In the genomic region with DNA sequence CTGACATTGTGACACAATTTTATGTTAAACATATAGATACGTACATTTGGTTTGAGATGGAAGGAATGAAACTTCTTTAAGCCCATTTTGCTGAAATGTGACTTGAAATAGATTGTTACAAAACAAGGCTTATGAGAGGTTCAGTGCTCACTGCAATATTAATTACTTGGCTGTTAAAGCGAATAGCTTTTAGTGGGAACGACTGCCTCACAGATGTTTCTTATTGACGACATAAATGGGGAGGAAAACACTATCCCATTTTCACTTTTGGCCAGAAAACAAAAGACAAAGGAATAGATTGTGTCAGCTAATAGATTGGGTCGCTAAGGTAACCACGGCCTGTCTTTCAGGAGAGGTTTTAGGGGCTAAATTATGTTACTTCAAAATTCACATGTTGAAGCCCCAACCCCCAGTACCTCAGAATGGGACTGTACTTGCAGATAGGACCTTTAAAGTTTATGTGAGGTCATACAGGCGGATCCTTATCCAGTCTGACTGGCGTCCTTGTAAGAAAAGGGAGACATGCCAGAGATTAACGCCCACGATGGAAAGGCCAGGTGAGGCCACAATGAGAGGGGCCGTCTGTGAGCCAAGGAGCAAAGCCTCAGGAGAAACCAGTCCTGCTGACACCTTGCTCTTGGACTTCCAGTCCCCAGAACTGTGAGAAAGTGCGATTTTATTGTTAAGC, we compare ENCODE assay signal across 14 cellular contexts. TPM values are rescaled to one million over a fixed set of nuclear protein-coding genes. Genes with fewer than 3 reads are reported as not detected.
A peak's percentile ranks its signal among the peaks of the same experiment; 100 is the strongest.
DNase-seq lines count a peak whose midpoint lies in the region; ATAC-seq, FAIRE-seq and TF ChIP-seq lines count a peak whose summit lies in the region.
"Had no signal": no experiment of that assay in that cellular context is flagged by ENCODE, and none has a peak within 500 bp of the region (broad histone marks: within the 10 kb centered on the region; RNA-seq: fewer than 3 reads in every experiment).

No MANE protein-coding gene starts in this region.

- intact Hi-C loops in left ventricle myocardium inferior (cut with micrococcal nuclease), result no loop called here
- intact Hi-C loops in left colon (cut with DNase I, micrococcal nuclease), result no loop called here

- H3K27ac ChIP-seq in cingulate gyrus (ENCODE audit: low read depth, low read length) (peak overlapping the region; percentile 90), left ventricle myocardium inferior (replicated peaks) (peak overlapping the region; percentile 41), rectal smooth muscle tissue (ENCODE audit: low read depth, low read length) (peak overlapping the region; percentile 14)
- H3K27ac ChIP-seq: cardiac muscle cell, KMS-11 had no signal

- ATAC-seq in GM18519 (IDR thresholded peaks at IDR 0.05; ENCODE audit: low FRiP score, unreplicated experiment) (no peak), left colon (no peak), HG03342 (IDR thresholded peaks at IDR 0.05; ENCODE audit: unreplicated experiment) (no peak)
- ATAC-seq: GM23338 had no signal

- TF ChIP-seq POLR2A in GM12892 (IDR thresholded peaks at IDR 0.05; ENCODE audit: low read depth, low read length), result no peak

- H3K9ac ChIP-seq in rectal smooth muscle tissue (ENCODE audit: low read length), result no peak overlapping the region
- H3K9ac ChIP-seq: KMS-11 had no signal

- no peak for TF ChIP-seq CTCF in left ventricle myocardium inferior (IDR thresholded peaks at IDR 0.05; ENCODE audit: borderline replicate concordance)

- H3K36me3 ChIP-seq in left ventricle myocardium inferior (no peaks in the 10 kb centered on the region), rectal smooth muscle tissue (ENCODE audit: control insufficient read depth, insufficient read depth, low read length) (peaks cover 2% of the 10 kb centered on the region)
- H3K36me3 ChIP-seq: cardiac muscle cell had no signal

- no peaks in the 10 kb centered on the region for H3K27me3 ChIP-seq in left ventricle myocardium inferior (ENCODE audit: low read depth)
- no peaks in the 10 kb centered on the region for H3K27me3 ChIP-seq in rectal smooth muscle tissue (ENCODE audit: control insufficient read depth, insufficient read depth, low read length)

- H3K4me3 ChIP-seq in left ventricle myocardium inferior (no peak overlapping the region), rectal smooth muscle tissue (ENCODE audit: low read length) (no peak overlapping the region)
- H3K4me3 ChIP-seq: cardiac muscle cell, GM23338 had no signal

- DNase-seq in GM12892 (ENCODE audit: insufficient read length) (no peak), left ventricle myocardium inferior (no peak), left colon (no peak), GDM1 (lab: John Stamatoyannopoulos, UW) (no peak)
- DNase-seq: activated CD4-positive, alpha-beta T cell treated with anti-CD3 and anti-CD28 coated beads for 1 hour; activated CD8-positive, alpha-beta memory T cell treated with anti-CD3 and anti-CD28 coated beads, Interleukin-2, amount 50 U/mL, for 4 hours; NCI-H1436 had no signal

- H3K4me1 ChIP-seq in left ventricle myocardium inferior (peaks cover 50% of the 10 kb centered on the region), rectal smooth muscle tissue (ENCODE audit: control insufficient read depth, insufficient read depth, low read length) (peaks cover 15% of the 10 kb centered on the region)

- H3K9me3 ChIP-seq in left ventricle myocardium inferior (replicated peaks), result no peaks in the 10 kb centered on the region

- peak; percentile 44 for FAIRE-seq in GM12892 (lab: Jason Lieb, UNC)

RNA-seq across cellular contexts. Expression of a gene that starts 10.8 kb away (rescaled TPM):
- 10.7 TPM for polyA plus RNA-seq in GM12892 (2012; ENCODE audit: missing spikeins)
- total RNA-seq in left ventricle myocardium inferior (15.0 TPM), left colon (10 to 100 TPM; 39.8 to 45.8 TPM)

RNA-seq across cellular contexts. Expression of a gene that starts 34.5 kb away (rescaled TPM):
- polyA plus RNA-seq in GM12892 (2012; ENCODE audit: missing spikeins), result 26.6 TPM
- total RNA-seq in left ventricle myocardium inferior, result 24.5 TPM
- total RNA-seq in left colon, result 10 to 100 TPM; 51.4 to 66.1 TPM

RNA-seq across cellular contexts. Expression of a gene that starts 54.0 kb away (rescaled TPM):
- 15.7 TPM for polyA plus RNA-seq in GM12892 (2012; ENCODE audit: missing spikeins)
- total RNA-seq in left ventricle myocardium inferior (21.4 TPM), left colon (10 to 100 TPM; 71.8 to 84.6 TPM)

Comparison
In these comparisons a context has a peak if more than half of its experiments do, and no peak if none do; other contexts are left out.
1. H3K27ac ChIP-seq: peak in every context shown above with its lines; median percentile 90 in cingulate gyrus; 41 in left ventricle myocardium inferior; 14 in rectal smooth muscle tissue.